In genomic region chr1:111733183-111733995, GRCh38 we compare ENCODE assay signal across 1 cellular context.
TF ChIP-seq lines count a peak whose summit lies in the region.

No MANE protein-coding gene starts in this region.

TF ChIP-seq in HepG2, 621 proteins besides CTCF, POLR2A, EP300 and RAD21 (continued from another document and continues in another):
- TF ChIP-seq, protein P1, sequence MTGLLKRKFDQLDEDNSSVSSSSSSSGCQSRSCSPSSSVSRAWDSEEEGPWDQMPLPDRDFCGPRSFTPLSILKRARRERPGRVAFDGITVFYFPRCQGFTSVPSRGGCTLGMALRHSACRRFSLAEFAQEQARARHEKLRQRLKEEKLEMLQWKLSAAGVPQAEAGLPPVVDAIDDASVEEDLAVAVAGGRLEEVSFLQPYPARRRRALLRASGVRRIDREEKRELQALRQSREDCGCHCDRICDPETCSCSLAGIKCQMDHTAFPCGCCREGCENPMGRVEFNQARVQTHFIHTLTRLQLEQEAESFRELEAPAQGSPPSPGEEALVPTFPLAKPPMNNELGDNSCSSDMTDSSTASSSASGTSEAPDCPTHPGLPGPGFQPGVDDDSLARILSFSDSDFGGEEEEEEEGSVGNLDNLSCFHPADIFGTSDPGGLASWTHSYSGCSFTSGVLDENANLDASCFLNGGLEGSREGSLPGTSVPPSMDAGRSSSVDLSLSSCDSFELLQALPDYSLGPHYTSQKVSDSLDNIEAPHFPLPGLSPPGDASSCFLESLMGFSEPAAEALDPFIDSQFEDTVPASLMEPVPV (CRISPR knock-in tag; IDR thresholded peaks at IDR 0.05), result no peak
- no peak for TF ChIP-seq SNAPC4 (CRISPR knock-in tag; IDR thresholded peaks at IDR 0.05)
- TF ChIP-seq GABPB1 (CRISPR knock-in tag; IDR thresholded peaks at IDR 0.05), result peak; percentile 70
- TF ChIP-seq ETV6 (CRISPR knock-in tag; conservative IDR thresholded peaks at IDR 0.05), result peak; percentile 54; the same call in 1 of the 2 replicates
- TF ChIP-seq ELF3 (CRISPR knock-in tag; IDR thresholded peaks at IDR 0.05), result peak; percentile 93
- TF ChIP-seq, protein P2, sequence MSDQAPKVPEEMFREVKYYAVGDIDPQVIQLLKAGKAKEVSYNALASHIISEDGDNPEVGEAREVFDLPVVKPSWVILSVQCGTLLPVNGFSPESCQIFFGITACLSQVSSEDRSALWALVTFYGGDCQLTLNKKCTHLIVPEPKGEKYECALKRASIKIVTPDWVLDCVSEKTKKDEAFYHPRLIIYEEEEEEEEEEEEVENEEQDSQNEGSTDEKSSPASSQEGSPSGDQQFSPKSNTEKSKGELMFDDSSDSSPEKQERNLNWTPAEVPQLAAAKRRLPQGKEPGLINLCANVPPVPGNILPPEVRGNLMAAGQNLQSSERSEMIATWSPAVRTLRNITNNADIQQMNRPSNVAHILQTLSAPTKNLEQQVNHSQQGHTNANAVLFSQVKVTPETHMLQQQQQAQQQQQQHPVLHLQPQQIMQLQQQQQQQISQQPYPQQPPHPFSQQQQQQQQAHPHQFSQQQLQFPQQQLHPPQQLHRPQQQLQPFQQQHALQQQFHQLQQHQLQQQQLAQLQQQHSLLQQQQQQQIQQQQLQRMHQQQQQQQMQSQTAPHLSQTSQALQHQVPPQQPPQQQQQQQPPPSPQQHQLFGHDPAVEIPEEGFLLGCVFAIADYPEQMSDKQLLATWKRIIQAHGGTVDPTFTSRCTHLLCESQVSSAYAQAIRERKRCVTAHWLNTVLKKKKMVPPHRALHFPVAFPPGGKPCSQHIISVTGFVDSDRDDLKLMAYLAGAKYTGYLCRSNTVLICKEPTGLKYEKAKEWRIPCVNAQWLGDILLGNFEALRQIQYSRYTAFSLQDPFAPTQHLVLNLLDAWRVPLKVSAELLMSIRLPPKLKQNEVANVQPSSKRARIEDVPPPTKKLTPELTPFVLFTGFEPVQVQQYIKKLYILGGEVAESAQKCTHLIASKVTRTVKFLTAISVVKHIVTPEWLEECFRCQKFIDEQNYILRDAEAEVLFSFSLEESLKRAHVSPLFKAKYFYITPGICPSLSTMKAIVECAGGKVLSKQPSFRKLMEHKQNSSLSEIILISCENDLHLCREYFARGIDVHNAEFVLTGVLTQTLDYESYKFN (CRISPR knock-in tag; conservative IDR thresholded peaks at IDR 0.05), result peak; percentile 92
- no peak for TF ChIP-seq ZNF775 (CRISPR knock-in tag; IDR thresholded peaks at IDR 0.05; ENCODE audit: borderline replicate concordance)
- TF ChIP-seq TRIM24 (CRISPR knock-in tag; IDR thresholded peaks at IDR 0.05), result 0 out of 2 replicates have a peak, but pooled peaks have one; percentile 7
- TF ChIP-seq SIX1 (CRISPR knock-in tag; IDR thresholded peaks at IDR 0.05; ENCODE audit: borderline replicate concordance), result no peak
- TF ChIP-seq ASH2L (IDR thresholded peaks at IDR 0.05; ENCODE audit: insufficient read length, low read depth, low read length), result peak; percentile 87
- TF ChIP-seq ZFX (CRISPR knock-in tag; IDR thresholded peaks at IDR 0.05; ENCODE audit: low read depth), result peak; percentile 71
- TF ChIP-seq ZFY (CRISPR knock-in tag; IDR thresholded peaks at IDR 0.05), result peak; percentile 37
- TF ChIP-seq CBX1 (IDR thresholded peaks at IDR 0.05; ENCODE audit: low read depth), result no peak
- TF ChIP-seq KLF15 (CRISPR knock-in tag; IDR thresholded peaks at IDR 0.05; ENCODE audit: borderline replicate concordance), result no peak
- TF ChIP-seq, protein P3, sequence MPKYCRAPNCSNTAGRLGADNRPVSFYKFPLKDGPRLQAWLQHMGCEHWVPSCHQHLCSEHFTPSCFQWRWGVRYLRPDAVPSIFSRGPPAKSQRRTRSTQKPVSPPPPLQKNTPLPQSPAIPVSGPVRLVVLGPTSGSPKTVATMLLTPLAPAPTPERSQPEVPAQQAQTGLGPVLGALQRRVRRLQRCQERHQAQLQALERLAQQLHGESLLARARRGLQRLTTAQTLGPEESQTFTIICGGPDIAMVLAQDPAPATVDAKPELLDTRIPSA (CRISPR knock-in tag; IDR thresholded peaks at IDR 0.05; ENCODE audit: borderline replicate concordance), result no peak
- no peak for TF ChIP-seq ZNF780A (CRISPR knock-in tag; IDR thresholded peaks at IDR 0.05)
- 0 out of 2 replicates have a peak, but pooled peaks have one; percentile 37 for TF ChIP-seq ZBTB7A (CRISPR knock-in tag; IDR thresholded peaks at IDR 0.05)
- TF ChIP-seq, protein P4, sequence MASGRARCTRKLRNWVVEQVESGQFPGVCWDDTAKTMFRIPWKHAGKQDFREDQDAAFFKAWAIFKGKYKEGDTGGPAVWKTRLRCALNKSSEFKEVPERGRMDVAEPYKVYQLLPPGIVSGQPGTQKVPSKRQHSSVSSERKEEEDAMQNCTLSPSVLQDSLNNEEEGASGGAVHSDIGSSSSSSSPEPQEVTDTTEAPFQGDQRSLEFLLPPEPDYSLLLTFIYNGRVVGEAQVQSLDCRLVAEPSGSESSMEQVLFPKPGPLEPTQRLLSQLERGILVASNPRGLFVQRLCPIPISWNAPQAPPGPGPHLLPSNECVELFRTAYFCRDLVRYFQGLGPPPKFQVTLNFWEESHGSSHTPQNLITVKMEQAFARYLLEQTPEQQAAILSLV (CRISPR knock-in tag; IDR thresholded peaks at IDR 0.05; ENCODE audit: borderline replicate concordance), result no peak
- TF ChIP-seq AHDC1 (CRISPR knock-in tag; IDR thresholded peaks at IDR 0.05; ENCODE audit: borderline replicate concordance), result peak; percentile 29; the same call in 1 of the 2 replicates
- TF ChIP-seq PAWR (CRISPR knock-in tag; IDR thresholded peaks at IDR 0.05; ENCODE audit: borderline replicate concordance), result no peak
- no peak for TF ChIP-seq ZNF383 (CRISPR knock-in tag; IDR thresholded peaks at IDR 0.05; ENCODE audit: borderline replicate concordance)
- TF ChIP-seq HOXA3 (CRISPR knock-in tag; IDR thresholded peaks at IDR 0.05), result peak; percentile 62
- peak; percentile 23; the same call in 1 of the 2 replicates for TF ChIP-seq MEIS1 (CRISPR knock-in tag; IDR thresholded peaks at IDR 0.05; ENCODE audit: borderline replicate concordance)
- TF ChIP-seq ELK4 (CRISPR knock-in tag; IDR thresholded peaks at IDR 0.05; ENCODE audit: borderline replicate concordance), result no peak
- peak; percentile 36; the same call in 1 of the 2 replicates for TF ChIP-seq CCDC6 (CRISPR knock-in tag; IDR thresholded peaks at IDR 0.05)
- TF ChIP-seq ZNF563 (CRISPR knock-in tag; IDR thresholded peaks at IDR 0.05), result no peak
- TF ChIP-seq ZNF788 (CRISPR knock-in tag; IDR thresholded peaks at IDR 0.05; ENCODE audit: borderline replicate concordance), result peak; percentile 38
- no peak for TF ChIP-seq PCBP2 (optimal IDR thresholded peaks at IDR 0.05; ENCODE audit: low read depth, low read length, poor library complexity, severe bottlenecking)
- TF ChIP-seq, protein P5, sequence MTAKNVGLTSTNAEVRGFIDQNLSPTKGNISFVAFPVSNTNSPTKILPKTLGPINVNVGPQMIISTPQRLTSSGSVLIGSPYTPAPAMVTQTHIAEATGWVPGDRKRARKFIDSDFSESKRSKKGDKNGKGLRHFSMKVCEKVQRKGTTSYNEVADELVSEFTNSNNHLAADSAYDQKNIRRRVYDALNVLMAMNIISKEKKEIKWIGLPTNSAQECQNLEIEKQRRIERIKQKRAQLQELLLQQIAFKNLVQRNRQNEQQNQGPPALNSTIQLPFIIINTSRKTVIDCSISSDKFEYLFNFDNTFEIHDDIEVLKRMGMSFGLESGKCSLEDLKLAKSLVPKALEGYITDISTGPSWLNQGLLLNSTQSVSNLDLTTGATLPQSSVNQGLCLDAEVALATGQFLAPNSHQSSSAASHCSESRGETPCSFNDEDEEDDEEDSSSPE (CRISPR knock-in tag; IDR thresholded peaks at IDR 0.05), result 0 out of 2 replicates have a peak, but pooled peaks have one; percentile 7
- TF ChIP-seq HDAC2 (CRISPR knock-in tag; IDR thresholded peaks at IDR 0.05), result peak; percentile 70
- TF ChIP-seq EHMT2 (IDR thresholded peaks at IDR 0.05; ENCODE audit: borderline replicate concordance, low read depth, low read length), result peak; percentile 73; the same call in 1 of the 2 replicates
- peak; percentile 61 for TF ChIP-seq FOXA3 (CRISPR knock-in tag; IDR thresholded peaks at IDR 0.05)
- no peak for TF ChIP-seq RBM39 (IDR thresholded peaks at IDR 0.05; ENCODE audit: low read depth, low read length, poor library complexity, severe bottlenecking)
- no peak for TF ChIP-seq HOXA7 (CRISPR knock-in tag; IDR thresholded peaks at IDR 0.05)
- no peak for TF ChIP-seq KDM5A (IDR thresholded peaks at IDR 0.05; ENCODE audit: borderline replicate concordance, low read length)
- TF ChIP-seq, protein P6, sequence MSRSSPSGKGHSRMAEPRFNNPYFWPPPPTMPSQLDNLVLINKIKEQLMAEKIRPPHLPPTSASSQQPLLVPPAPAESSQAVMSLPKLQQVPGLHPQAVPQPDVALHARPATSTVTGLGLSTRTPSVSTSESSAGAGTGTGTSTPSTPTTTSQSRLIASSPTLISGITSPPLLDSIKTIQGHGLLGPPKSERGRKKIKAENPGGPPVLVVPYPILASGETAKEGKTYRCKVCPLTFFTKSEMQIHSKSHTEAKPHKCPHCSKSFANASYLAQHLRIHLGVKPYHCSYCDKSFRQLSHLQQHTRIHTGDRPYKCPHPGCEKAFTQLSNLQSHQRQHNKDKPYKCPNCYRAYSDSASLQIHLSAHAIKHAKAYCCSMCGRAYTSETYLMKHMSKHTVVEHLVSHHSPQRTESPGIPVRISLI (CRISPR knock-in tag; IDR thresholded peaks at IDR 0.05; ENCODE audit: borderline replicate concordance), result no peak
- no peak for TF ChIP-seq ZNF550 (CRISPR knock-in tag; IDR thresholded peaks at IDR 0.05; ENCODE audit: borderline replicate concordance)
- 0 out of 2 replicates have a peak, but pooled peaks have one; percentile 43 for TF ChIP-seq MEF2D (CRISPR knock-in tag; IDR thresholded peaks at IDR 0.05)
- peak; percentile 58; the same call in 1 of the 2 replicates for TF ChIP-seq NCOA2 (CRISPR knock-in tag; IDR thresholded peaks at IDR 0.05)
